16 cellular contexts compared by ENCODE assay signal in the genomic region with DNA sequence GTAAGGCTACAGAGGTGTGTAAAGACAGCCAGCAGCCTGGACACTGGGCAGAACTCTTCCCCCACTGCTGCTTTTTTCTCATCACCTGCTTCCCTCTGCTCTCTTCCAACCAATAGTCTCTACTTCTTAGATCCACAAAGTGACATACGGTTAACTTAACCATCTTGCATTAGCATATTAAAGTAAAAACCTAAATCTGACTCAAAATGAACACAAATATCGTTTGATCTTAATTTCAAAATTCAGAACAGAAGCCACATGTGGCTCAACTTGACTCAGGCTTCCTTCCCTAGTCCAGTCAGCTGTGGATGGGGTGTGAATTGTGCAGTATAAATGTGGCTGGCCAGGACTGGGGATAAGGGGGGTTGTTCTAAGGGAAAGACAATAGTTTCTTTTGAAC.
DNase-seq lines count a peak whose midpoint lies in the region; ATAC-seq, FAIRE-seq and TF ChIP-seq lines count a peak whose summit lies in the region.
"Had no signal": no experiment of that assay in that cellular context is flagged by ENCODE, and none has a peak within 500 bp of the region (broad histone marks: within the 10 kb centered on the region; RNA-seq: fewer than 3 reads in every experiment).

No MANE protein-coding gene starts in this region.

- H3K27ac Mint-ChIP-seq in natural killer cell treated with Interleukin-12 subunit alpha and Interleukin-12 subunit beta and Interleukin-15 and Interleukin-18, amount 100 ng/mL, for 72 hours = no peak overlapping the region
- H3K27ac Mint-ChIP-seq in natural killer cell (no peak overlapping the region), Caco-2 (ENCODE audit: unreplicated experiment) (no peak overlapping the region)
- no peak overlapping the region for H3K27ac Mint-ChIP-seq in activated T-helper 17 cell treated with anti-CD3 and anti-CD28 coated beads, Interleukin-2, amount 50 U/mL, for 72 hours
- H3K27ac Mint-ChIP-seq: HFFc6 had no signal

- H3K4me3 Mint-ChIP-seq in natural killer cell treated with Interleukin-12 subunit alpha and Interleukin-12 subunit beta and Interleukin-15 and Interleukin-18, amount 100 ng/mL, for 72 hours = peak overlapping the region; percentile 18
- no peak overlapping the region for H3K4me3 Mint-ChIP-seq in natural killer cell
- no peak overlapping the region for H3K4me3 Mint-ChIP-seq in activated T-helper 17 cell treated with anti-CD3 and anti-CD28 coated beads, Interleukin-2, amount 50 U/mL, for 72 hours
- H3K4me3 Mint-ChIP-seq in Caco-2 (ENCODE audit: unreplicated experiment) = no peak overlapping the region
- H3K4me3 Mint-ChIP-seq: HFFc6 had no signal

- H3K4me1 Mint-ChIP-seq in natural killer cell treated with Interleukin-12 subunit alpha and Interleukin-12 subunit beta and Interleukin-15 and Interleukin-18, amount 100 ng/mL, for 72 hours (ENCODE audit: low read depth in 2 of 2) = peaks cover 0 to 12% of the 10 kb centered on the region in 2 donors
- H3K4me1 Mint-ChIP-seq in natural killer cell = no peaks in the 10 kb centered on the region
- peaks cover 31% of the 10 kb centered on the region for H3K4me1 Mint-ChIP-seq in activated T-helper 17 cell treated with anti-CD3 and anti-CD28 coated beads, Interleukin-2, amount 50 U/mL, for 72 hours
- no peaks in the 10 kb centered on the region for H3K4me1 Mint-ChIP-seq in Caco-2 (ENCODE audit: low read depth, unreplicated experiment)

- H3K27me3 Mint-ChIP-seq in natural killer cell treated with Interleukin-12 subunit alpha and Interleukin-12 subunit beta and Interleukin-15 and Interleukin-18, amount 100 ng/mL, for 72 hours = peaks cover 6 to 8% of the 10 kb centered on the region in 2 donors
- peaks cover 0 to 5% of the 10 kb centered on the region in 2 donors for H3K27me3 Mint-ChIP-seq in natural killer cell (ENCODE audit: low read depth in 2 of 2)
- no peaks in the 10 kb centered on the region for H3K27me3 Mint-ChIP-seq in activated T-helper 17 cell treated with anti-CD3 and anti-CD28 coated beads, Interleukin-2, amount 50 U/mL, for 72 hours
- H3K27me3 Mint-ChIP-seq in Caco-2 (ENCODE audit: insufficient read depth, unreplicated experiment) = peaks cover 17% of the 10 kb centered on the region

- TF ChIP-seq POLR2A in GM12892 (IDR thresholded peaks at IDR 0.05; ENCODE audit: low read depth, low read length) = no peak

- no peaks in the 10 kb centered on the region for H3K36me3 Mint-ChIP-seq in natural killer cell treated with Interleukin-12 subunit alpha and Interleukin-12 subunit beta and Interleukin-15 and Interleukin-18, amount 100 ng/mL, for 72 hours
- H3K36me3 Mint-ChIP-seq in natural killer cell (no peaks in the 10 kb centered on the region), Caco-2 (ENCODE audit: insufficient read depth, unreplicated experiment) (no peaks in the 10 kb centered on the region)
- peaks cover 97% of the 10 kb centered on the region for H3K36me3 Mint-ChIP-seq in activated T-helper 17 cell treated with anti-CD3 and anti-CD28 coated beads, Interleukin-2, amount 50 U/mL, for 72 hours (ENCODE audit: low read depth)

- BruUV-seq in Caco-2 (replicated peaks; lab: Mats Ljungman, UMichigan) = no TSS peak

- no peaks in the 10 kb centered on the region for H3K9me3 ChIP-seq in Caco-2
- H3K9me3 ChIP-seq: BLaER1 had no signal

- H3K9me3 Mint-ChIP-seq in natural killer cell treated with Interleukin-12 subunit alpha and Interleukin-12 subunit beta and Interleukin-15 and Interleukin-18, amount 100 ng/mL, for 72 hours = no peaks in the 10 kb centered on the region
- H3K9me3 Mint-ChIP-seq in natural killer cell (peaks cover 0 to 4% of the 10 kb centered on the region in 2 donors), Caco-2 (ENCODE audit: unreplicated experiment) (no peaks in the 10 kb centered on the region)
- H3K9me3 Mint-ChIP-seq in activated T-helper 17 cell treated with anti-CD3 and anti-CD28 coated beads, Interleukin-2, amount 50 U/mL, for 72 hours = no peaks in the 10 kb centered on the region
- H3K9me3 Mint-ChIP-seq: HFFc6 had no signal

- peak in 1 of 2 donors; percentile 75 for ATAC-seq in natural killer cell treated with Interleukin-12 subunit alpha and Interleukin-12 subunit beta and Interleukin-15 and Interleukin-18, amount 100 ng/mL, for 72 hours
- ATAC-seq in natural killer cell = no peak
- ATAC-seq in HG02798 (IDR thresholded peaks at IDR 0.05; ENCODE audit: poor library complexity, unreplicated experiment) = peak; percentile 43
- ATAC-seq in activated T-helper 17 cell treated with anti-CD3 and anti-CD28 coated beads, Interleukin-2, amount 50 U/mL, for 72 hours (replicated peaks) = peak; percentile 92
- ATAC-seq: Right ventricle myocardium inferior, SK-N-SH treated with all-trans-retinoic acid at 6 μM for 48 hours had no signal

- POLR2A ChIA-PET in Caco-2 (lab: Charles Lee) = no interaction called here

- H3K36me3 ChIP-seq in Caco-2 (ENCODE audit: control insufficient read depth, insufficient read depth, low read length) = no peaks in the 10 kb centered on the region
- H3K36me3 ChIP-seq: BLaER1 had no signal

- no peak overlapping the region for H3K4me3 ChIP-seq in Caco-2 (ENCODE audit: low read depth, low read length)
- H3K4me3 ChIP-seq: BLaER1 had no signal

- intact Hi-C loops in natural killer cell (cut with micrococcal nuclease) (no loop called here), Caco-2 (cut with micrococcal nuclease; ENCODE audit: unreplicated experiment) (no loop called here)

- no peaks in the 10 kb centered on the region for H3K4me1 ChIP-seq in Caco-2
- H3K4me1 ChIP-seq: BLaER1 had no signal

- no peak for FAIRE-seq in GM12892 (lab: Jason Lieb, UNC)

- CTCF ChIA-PET in Caco-2 (lab: Charles Lee) = no interaction called here

- DNase-seq in natural killer cell treated with Interleukin-12 subunit alpha and Interleukin-12 subunit beta and Interleukin-15 and Interleukin-18, amount 100 ng/mL, for 72 hours (ENCODE audit: low spot score) = no peak
- no peak for DNase-seq in natural killer cell
- no peak for DNase-seq in SK-N-DZ (ENCODE audit: low spot score)
- no peak for DNase-seq in GM12892 (ENCODE audit: insufficient read length)
- no peak for DNase-seq in Caco-2
- DNase-seq: COR-L47, HFFc6, NCI-H1436, NCI-H2029 treated with DMSO at 0.1 percent for 48 hours, NCI-H510A, NCI-H82 had no signal

- TF ChIP-seq CTCF in natural killer cell (IDR thresholded peaks at IDR 0.05) = no peak
- TF ChIP-seq CTCF in Caco-2 (IDR thresholded peaks at IDR 0.05; ENCODE audit: insufficient read depth in 1 of 2, low read depth in 1 of 2, low read length in 1 of 2, severe bottlenecking in 1 of 2, unreplicated experiment in 1 of 2) = no peak

- no peaks in the 10 kb centered on the region for H3K27me3 ChIP-seq in Caco-2 (replicated peaks; ENCODE audit: control insufficient read depth, insufficient read depth, low read length)
- H3K27me3 ChIP-seq: BLaER1 had no signal

Comparison
In these comparisons a context has a peak if more than half of its experiments do, and no peak if none do; other contexts are left out.
1. ATAC-seq: peak in HG02798 (single experiment) and activated T-helper 17 cell treated with anti-CD3 and anti-CD28 coated beads, Interleukin-2, amount 50 U/mL, for 72 hours (single experiment); none in natural killer cell (0 of 3).